Comparison of ENCODE assay signal across 1 cellular context in the genomic region with DNA sequence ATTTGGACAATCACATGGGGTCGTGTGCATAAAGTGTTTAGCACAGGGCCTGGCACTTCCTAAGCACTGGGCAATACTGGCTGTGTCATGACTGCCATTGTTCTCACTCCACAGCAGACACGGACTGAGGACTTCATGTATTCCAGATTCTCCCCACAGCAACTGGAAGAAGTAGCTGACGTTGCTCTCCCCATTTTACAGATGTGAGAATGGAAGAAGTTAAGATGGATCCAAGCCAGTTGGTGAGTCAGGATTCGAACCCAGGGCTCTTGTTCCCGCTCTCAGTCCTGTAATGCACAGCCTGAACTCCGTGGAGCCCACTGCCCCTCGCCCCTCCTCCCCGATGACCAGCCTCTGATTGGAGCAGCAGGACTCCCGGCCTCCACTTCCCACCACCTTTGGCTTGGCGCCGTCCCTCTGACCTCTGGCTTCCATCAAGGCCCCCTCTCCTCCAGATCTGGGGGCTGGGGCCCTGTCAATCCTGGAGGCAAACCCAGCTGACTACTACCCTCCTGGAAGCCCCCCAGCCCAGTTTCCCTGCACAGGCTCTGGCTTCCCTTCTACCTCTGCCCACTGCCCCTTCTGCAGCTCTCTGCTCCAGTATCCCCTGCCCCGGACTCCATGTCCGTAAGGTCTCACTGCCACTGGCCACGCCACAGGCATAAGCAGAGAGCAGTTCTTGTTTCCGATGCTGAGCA.
TF ChIP-seq lines count a peak whose summit lies in the region.

No MANE protein-coding gene starts in this region.

TF ChIP-seq in H1, 55 proteins besides CTCF, POLR2A, EP300 and RAD21:
- no peak for TF ChIP-seq NRF1 (IDR thresholded peaks at IDR 0.05; ENCODE audit: low read depth, low read length)
- TF ChIP-seq RFX5 (IDR thresholded peaks at IDR 0.05; ENCODE audit: borderline replicate concordance, low read depth, low read length) = no peak
- no peak for TF ChIP-seq SIRT6 (IDR thresholded peaks at IDR 0.05; ENCODE audit: low read length)
- TF ChIP-seq CBX5 (IDR thresholded peaks at IDR 0.05; ENCODE audit: low read depth, low read length) = no peak
- no peak for TF ChIP-seq EGR1 (IDR thresholded peaks at IDR 0.05; ENCODE audit: borderline replicate concordance, low read depth, low read length)
- TF ChIP-seq FOSL1 (IDR thresholded peaks at IDR 0.05; ENCODE audit: insufficient read depth, low read depth, low read length) = no peak
- no peak for TF ChIP-seq BCL11A (IDR thresholded peaks at IDR 0.05; ENCODE audit: low read depth in 2 of 2, low read length in 2 of 2)
- no peak for TF ChIP-seq CBX8 (IDR thresholded peaks at IDR 0.05; ENCODE audit: borderline replicate concordance, low read depth, low read length)
- no peak for TF ChIP-seq KDM1A (IDR thresholded peaks at IDR 0.05; ENCODE audit: borderline replicate concordance, low read length)
- TF ChIP-seq, protein P1, sequence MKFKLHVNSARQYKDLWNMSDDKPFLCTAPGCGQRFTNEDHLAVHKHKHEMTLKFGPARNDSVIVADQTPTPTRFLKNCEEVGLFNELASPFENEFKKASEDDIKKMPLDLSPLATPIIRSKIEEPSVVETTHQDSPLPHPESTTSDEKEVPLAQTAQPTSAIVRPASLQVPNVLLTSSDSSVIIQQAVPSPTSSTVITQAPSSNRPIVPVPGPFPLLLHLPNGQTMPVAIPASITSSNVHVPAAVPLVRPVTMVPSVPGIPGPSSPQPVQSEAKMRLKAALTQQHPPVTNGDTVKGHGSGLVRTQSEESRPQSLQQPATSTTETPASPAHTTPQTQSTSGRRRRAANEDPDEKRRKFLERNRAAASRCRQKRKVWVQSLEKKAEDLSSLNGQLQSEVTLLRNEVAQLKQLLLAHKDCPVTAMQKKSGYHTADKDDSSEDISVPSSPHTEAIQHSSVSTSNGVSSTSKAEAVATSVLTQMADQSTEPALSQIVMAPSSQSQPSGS (IDR thresholded peaks at IDR 0.05; ENCODE audit: low read length) = no peak
- TF ChIP-seq SP1 (IDR thresholded peaks at IDR 0.05; ENCODE audit: low read depth, low read length) = no peak
